Comparison of ENCODE assay signal across 15 cellular contexts in the genomic region with DNA sequence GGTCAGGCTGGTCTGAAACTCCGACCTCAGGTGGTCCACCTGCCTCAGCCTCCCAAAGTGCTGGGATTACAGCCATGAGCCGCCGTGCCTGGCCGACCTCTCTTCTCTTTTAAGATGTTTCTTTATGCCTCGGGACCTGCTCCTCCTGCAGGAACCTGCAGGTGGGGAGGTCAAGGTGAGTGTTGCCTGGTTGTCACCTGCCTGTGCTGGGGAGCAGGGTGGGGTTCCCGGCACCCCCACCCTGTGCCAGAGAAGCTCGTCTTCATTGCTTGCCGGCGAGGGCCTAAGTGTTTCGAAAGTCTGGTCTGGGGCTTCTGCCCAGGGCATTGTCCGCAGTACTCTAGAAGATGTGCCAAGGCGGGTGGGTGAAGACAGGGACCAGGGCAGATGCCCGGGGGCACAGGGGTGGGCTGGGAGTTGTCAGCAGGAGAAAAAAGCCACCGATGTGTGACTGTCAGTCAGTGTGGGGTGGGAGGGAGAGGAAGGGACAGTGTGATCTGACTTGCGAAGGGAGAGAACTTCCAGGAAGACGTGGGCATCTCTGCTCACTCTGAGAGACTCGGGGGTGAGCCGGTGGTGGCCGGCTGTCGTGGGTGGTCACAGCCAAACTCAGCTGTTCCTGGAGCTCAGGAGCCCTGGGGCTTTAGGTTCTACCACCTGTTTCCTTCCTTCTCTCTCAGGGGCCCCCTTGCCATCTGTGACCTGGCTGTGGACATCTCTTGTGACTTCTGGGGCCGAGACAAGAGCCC. TPM values are rescaled to one million over a fixed set of nuclear protein-coding genes. Genes with fewer than 3 reads are reported as not detected.
DNase-seq lines count a peak whose midpoint lies in the region; ATAC-seq, FAIRE-seq and TF ChIP-seq lines count a peak whose summit lies in the region.
"Had no signal": no experiment of that assay in that cellular context is flagged by ENCODE, and none has a peak within 500 bp of the region (broad histone marks: within the 10 kb centered on the region; RNA-seq: fewer than 3 reads in every experiment).

No MANE protein-coding gene starts in this region.

- H3K4me2 ChIP-seq in SK-N-SH: peak overlapping the region; percentile 5; the same call in 1 of the 2 replicates
- H3K4me2 ChIP-seq in H1 (ENCODE audit: insufficient read depth in 1 of 2, low read depth in 2 of 2, low read length in 2 of 2): no peak overlapping the region
- peak overlapping the region; percentile 36 for H3K4me2 ChIP-seq in mesenchymal stem cell (ENCODE audit: low read length, poor library complexity, severe bottlenecking)

- H3K4me3 ChIP-seq in SK-N-SH (ENCODE audit: low read depth in 2 of 2, low read length in 1 of 2): no peak overlapping the region
- no peak overlapping the region for H3K4me3 ChIP-seq in H1 (ENCODE audit: extremely low read depth in 1 of 4, insufficient read depth in 2 of 4, low read depth in 3 of 4, low read length in 4 of 4)
- peak overlapping the region in 1 of 2 experiments; percentile 7 for H3K4me3 ChIP-seq in mesenchymal stem cell (ENCODE audit: insufficient read depth in 1 of 2, low read depth in 1 of 2, low read length in 2 of 2)
- H3K4me3 ChIP-seq in thoracic aorta: peak overlapping the region; percentile 4

- TF ChIP-seq EP300 in SK-N-SH (IDR thresholded peaks at IDR 0.05; ENCODE audit: borderline replicate concordance in 1 of 2, low read depth in 1 of 2, low read length in 1 of 2) (no peak), H1 (IDR thresholded peaks at IDR 0.05; ENCODE audit: borderline replicate concordance in 1 of 2, low read depth in 2 of 2, low read length in 2 of 2) (no peak)

- peaks cover 6% of the 10 kb centered on the region for H3F3A ChIP-seq in SK-N-SH (replicated peaks; ENCODE audit: insufficient read depth)

- TF ChIP-seq POLR2A in H1 (IDR thresholded peaks at IDR 0.05; ENCODE audit: control extremely low read depth in 1 of 2, low read depth in 2 of 2, low read length in 2 of 2): no peak

- DNase-seq in SK-N-SH (no peak), H1 (ENCODE audit: low read depth in 1 of 2, low spot score in 2 of 2) (no peak), mesenchymal stem cell (no peak), thoracic aorta (ENCODE audit: low spot score) (no peak), cortex of kidney (lab: John Stamatoyannopoulos, UW) (no peak), NCI-H345 treated with DMSO at 0.1 percent for 48 hours (lab: John Stamatoyannopoulos, UW; ENCODE audit: unreplicated experiment) (no peak), endothelial cell (ENCODE audit: low spot score) (no peak)
- DNase-seq: NCI-H1092 treated with DMSO at 0.1 percent for 48 hours; NCI-H510A treated with DMSO at 0.1 percent for 48 hours; stimulated activated CD4-positive, alpha-beta T cell treated with anti-CD3 and anti-CD28 coated beads, Interleukin-4, amount 100 ng/mL, for 1 hour; stimulated activated naive CD4-positive, alpha-beta T cell had no signal

- no peak overlapping the region for H2AFZ ChIP-seq in SK-N-SH (ENCODE audit: low read depth)
- H2AFZ ChIP-seq in H1 (ENCODE audit: low read length): no peak overlapping the region
- no peak overlapping the region for H2AFZ ChIP-seq in mesenchymal stem cell (ENCODE audit: low read depth, low read length)

- H3K27ac ChIP-seq in SK-N-SH (ENCODE audit: low read depth in 2 of 2, low read length in 1 of 2) (peak overlapping the region in 1 of 2 experiments; percentile 86; a peak in 2 of 4 replicates), H1 (ENCODE audit: low read depth, low read length) (no peak overlapping the region), mesenchymal stem cell (ENCODE audit: low read length, poor library complexity, severe bottlenecking) (peak overlapping the region; percentile 21), thoracic aorta (peak overlapping the region; percentile 85 to 86)

- H3K27me3 Mint-ChIP-seq in endothelial cell (ENCODE audit: unreplicated experiment): peaks cover 2% of the 10 kb centered on the region
- H3K27me3 Mint-ChIP-seq: activated naive CD8-positive, alpha-beta T cell had no signal

- H3K27me3 ChIP-seq in SK-N-SH (ENCODE audit: insufficient read depth) (no peaks in the 10 kb centered on the region), H1 (replicated peaks in 1 of 4; ENCODE audit: control insufficient read depth in 3 of 4, extremely low read depth in 1 of 4, insufficient read depth in 3 of 4, low read length in 3 of 4) (no peaks in the 10 kb centered on the region), mesenchymal stem cell (ENCODE audit: control insufficient read depth in 1 of 2, insufficient read depth in 1 of 2, low read length in 2 of 2) (no peaks in the 10 kb centered on the region), thoracic aorta (replicated peaks; ENCODE audit: insufficient read depth) (no peaks in the 10 kb centered on the region)

- peaks cover 88% of the 10 kb centered on the region for H3K79me2 ChIP-seq in SK-N-SH (ENCODE audit: insufficient read depth)
- H3K79me2 ChIP-seq in H1 (ENCODE audit: control insufficient read depth in 1 of 2, insufficient read depth in 2 of 2, low read length in 2 of 2): no peaks in the 10 kb centered on the region

- H4K5ac ChIP-seq in H1 (ENCODE audit: insufficient read length, low read depth, low read length): no peak overlapping the region

- H2BK20ac ChIP-seq in H1 (ENCODE audit: low read length): no peak overlapping the region

- H4K20me1 ChIP-seq in SK-N-SH (ENCODE audit: insufficient read depth) (no peaks in the 10 kb centered on the region), H1 (replicated peaks in 1 of 2; ENCODE audit: control insufficient read depth in 1 of 2, insufficient read depth in 2 of 2, low read length in 2 of 2) (no peaks in the 10 kb centered on the region)

- no peak overlapping the region for H3K56ac ChIP-seq in H1 (replicated peaks; ENCODE audit: insufficient read length, low read depth, low read length)

- H3K27ac Mint-ChIP-seq in endothelial cell (ENCODE audit: unreplicated experiment): no peak overlapping the region
- H3K27ac Mint-ChIP-seq: activated naive CD8-positive, alpha-beta T cell; dendritic cell treated with granulocyte-macrophage colony-stimulating factor and Interleukin-4, amounts not matched to agents 40 ng/mL and 50 ng/mL, for 4 days had no signal

- H3K4me1 Mint-ChIP-seq in endothelial cell (ENCODE audit: unreplicated experiment): peaks cover 64% of the 10 kb centered on the region

- H3K9me3 Mint-ChIP-seq in endothelial cell (ENCODE audit: unreplicated experiment): peaks cover 8% of the 10 kb centered on the region
- H3K9me3 Mint-ChIP-seq: dendritic cell treated with granulocyte-macrophage colony-stimulating factor and Interleukin-4, amounts not matched to agents 40 ng/mL and 50 ng/mL, for 4 days had no signal

- no peak for TF ChIP-seq RAD21 in SK-N-SH (IDR thresholded peaks at IDR 0.05; ENCODE audit: low read length)
- no peak for TF ChIP-seq RAD21 in H1 (IDR thresholded peaks at IDR 0.05 in 1 of 2, conservative IDR thresholded peaks at IDR 0.05 in 1 of 2; ENCODE audit: low read depth in 2 of 2, low read length in 2 of 2)

- H3K18ac ChIP-seq in H1 (ENCODE audit: extremely low read depth, low read length) (no peak overlapping the region), mesenchymal stem cell (ENCODE audit: low read depth in 1 of 2, low read length in 2 of 2) (peak overlapping the region in 1 of 2 experiments; percentile 42)

- no peak overlapping the region for H2BK120ac ChIP-seq in H1 (replicated peaks; ENCODE audit: low read depth, low read length)
- H2BK120ac ChIP-seq in mesenchymal stem cell (ENCODE audit: low read depth, low read length): no peak overlapping the region

- no peak overlapping the region for H3K4me3 Mint-ChIP-seq in endothelial cell (ENCODE audit: unreplicated experiment)
- H3K4me3 Mint-ChIP-seq: activated naive CD8-positive, alpha-beta T cell; dendritic cell treated with granulocyte-macrophage colony-stimulating factor and Interleukin-4, amounts not matched to agents 40 ng/mL and 50 ng/mL, for 4 days had no signal

- H3K23me2 ChIP-seq in H1 (ENCODE audit: low read depth, low read length): no peaks in the 10 kb centered on the region

- H3K14ac ChIP-seq in H1 (ENCODE audit: insufficient read length): no peak overlapping the region
- no peak overlapping the region for H3K14ac ChIP-seq in mesenchymal stem cell (ENCODE audit: low read length in 2 of 2)

- peaks cover 29% of the 10 kb centered on the region for H3K36me3 Mint-ChIP-seq in endothelial cell (ENCODE audit: low read depth, unreplicated experiment)

- FAIRE-seq in H1 (lab: Jason Lieb, UNC): no peak
- FAIRE-seq: G401.6, GM19239 had no signal

- H2BK12ac ChIP-seq in H1 (ENCODE audit: low read depth, low read length) (no peak overlapping the region), mesenchymal stem cell (ENCODE audit: low read length in 2 of 2) (peak overlapping the region in 1 of 2 experiments; percentile 61)

- H3K23ac ChIP-seq in H1 (ENCODE audit: insufficient read length) (no peak overlapping the region), mesenchymal stem cell (ENCODE audit: low read length in 2 of 2) (no peak overlapping the region)

- WGBS in SK-N-SH (ENCODE audit: low lambda C conversion rate): 95% methylated on average over 15 of the region's 21 CpGs
- 88% methylated on average over 14 of the region's 21 CpGs; no CpG with 5 or more reads in 1 of the 2 experiments for WGBS in H1 (ENCODE audit: extremely low coverage in 1 of 2, insufficient coverage in 1 of 2, insufficient read length in 1 of 2, insufficient replicate concordance in 2 of 2, low coverage in 1 of 2, low lambda C conversion rate in 2 of 2, missing lambda C conversion rate in 1 of 2), 2 experiments
- 96% methylated on average over 21 of the region's 21 CpGs for WGBS in mesenchymal stem cell

- no peak overlapping the region for H2AK5ac ChIP-seq in H1 (ENCODE audit: low read depth, low read length)
- peak overlapping the region; percentile 36 for H2AK5ac ChIP-seq in mesenchymal stem cell (ENCODE audit: low read length, severe bottlenecking)

- H4K8ac ChIP-seq in H1 (ENCODE audit: extremely low read depth, insufficient read depth, low read length): peak overlapping the region; percentile 35; the same call in 1 of the 2 replicates
- peak overlapping the region; percentile 9 for H4K8ac ChIP-seq in mesenchymal stem cell (ENCODE audit: low read length)

- POLR2A ChIA-PET in SK-N-SH (lab: Yijun Ruan, JAX) (no interaction called here), H1 (lab: Charles Lee; ENCODE audit: partially characterized antibody) (interaction anchor here (1.0 to 1.3 kb wide), 2 partner anchors 11 to 14 kb away, joined by 3 to 4 read pairs; no protein-coding TSS in a partner anchor)

- H3K36me3 ChIP-seq in SK-N-SH (replicated peaks in 1 of 2; ENCODE audit: control insufficient read depth in 1 of 2, insufficient read depth in 2 of 2, low read length in 1 of 2) (peaks cover 4 to 22% of the 10 kb centered on the region in 2 experiments), H1 (ENCODE audit: control insufficient read depth in 2 of 4, insufficient read depth in 4 of 4, low read length in 3 of 4) (no peaks in the 10 kb centered on the region), mesenchymal stem cell (ENCODE audit: control insufficient read depth in 1 of 2, insufficient read depth in 2 of 2, low read depth in 1 of 2, low read length in 2 of 2) (peaks cover 47 to 53% of the 10 kb centered on the region in 2 experiments), thoracic aorta (no peaks in the 10 kb centered on the region)

- H3K4me1 ChIP-seq in SK-N-SH (ENCODE audit: control insufficient read depth in 1 of 2, insufficient read depth in 2 of 2, low read depth in 1 of 2, low read length in 1 of 2) (peaks cover 2 to 28% of the 10 kb centered on the region in 2 experiments; a peak in 3 of 4 replicates), H1 (replicated peaks in 1 of 4; ENCODE audit: control insufficient read depth in 3 of 4, insufficient read depth in 4 of 4, low read length in 3 of 4) (peaks cover 0 to 4% (median 0%) of the 10 kb centered on the region in 4 experiments; a peak in 2 of 7 replicates), mesenchymal stem cell (ENCODE audit: control insufficient read depth, insufficient read depth, low read depth, low read length) (peaks cover 51% of the 10 kb centered on the region), thoracic aorta (ENCODE audit: control insufficient read depth in 1 of 2, low read depth in 2 of 2) (peaks cover 5 to 32% of the 10 kb centered on the region in 2 donors)

- H3K9me2 ChIP-seq in SK-N-SH: no peaks in the 10 kb centered on the region

- H2BK5ac ChIP-seq in H1 (ENCODE audit: low read depth, low read length) (no peak overlapping the region), mesenchymal stem cell (ENCODE audit: low read depth, low read length, poor library complexity, severe bottlenecking) (no peak overlapping the region)

- CTCF ChIA-PET in SK-N-SH (lab: Yijun Ruan, JAX) (interaction anchor here (1.0 kb wide), 1 partner anchor 19 kb away, joined by 3 read pairs; no protein-coding TSS in a partner anchor), H1 (lab: Charles Lee; ENCODE audit: partially characterized antibody) (interaction anchor here (0.9 to 3.0 kb wide), 5 partner anchors 9 to 116 kb away, joined by 3 to 22 read pairs (median 3); no protein-coding TSS in a partner anchor)

- no peak overlapping the region for H2BK15ac ChIP-seq in H1 (ENCODE audit: low read length)
- H2BK15ac ChIP-seq in mesenchymal stem cell (ENCODE audit: low read depth, poor library complexity, severe bottlenecking): peak overlapping the region; percentile 44

- no peak overlapping the region for H3K9ac ChIP-seq in SK-N-SH
- H3K9ac ChIP-seq in H1 (replicated peaks in 1 of 4; ENCODE audit: extremely low read depth in 1 of 4, low read depth in 3 of 4, low read length in 3 of 4): no peak overlapping the region
- H3K9ac ChIP-seq in mesenchymal stem cell (ENCODE audit: low read length): no peak overlapping the region

- no peak for ATAC-seq in thoracic aorta (ENCODE audit: insufficient number of reproducible peaks, low FRiP score, low read depth)

- H3K9me3 ChIP-seq in SK-N-SH: no peaks in the 10 kb centered on the region
- H3K9me3 ChIP-seq in H1 (ENCODE audit: insufficient read depth in 2 of 2, low read depth in 1 of 2, low read length in 1 of 2): no peaks in the 10 kb centered on the region
- no peaks in the 10 kb centered on the region for H3K9me3 ChIP-seq in mesenchymal stem cell (ENCODE audit: control insufficient read depth, low read length)
- H3K9me3 ChIP-seq in thoracic aorta: no peaks in the 10 kb centered on the region

- H3K4ac ChIP-seq in H1 (replicated peaks; ENCODE audit: insufficient read length, low read depth, low read length) (no peak overlapping the region), mesenchymal stem cell (ENCODE audit: low read depth in 1 of 2, low read length in 2 of 2) (peak overlapping the region in 1 of 2 experiments; percentile 58)

- TF ChIP-seq CTCF in SK-N-SH (IDR thresholded peaks at IDR 0.05) (no peak), H1 (IDR thresholded peaks at IDR 0.05; ENCODE audit: control extremely low read depth in 1 of 3, insufficient read depth in 1 of 3, low read depth in 1 of 3, low read length in 3 of 3) (no peak), thoracic aorta (IDR thresholded peaks at IDR 0.05) (no peak), endothelial cell (IDR thresholded peaks at IDR 0.05; ENCODE audit: unreplicated experiment) (no peak)

- no peak overlapping the region for H4K91ac ChIP-seq in H1 (replicated peaks; ENCODE audit: insufficient read length, low read length)
- no peak overlapping the region for H4K91ac ChIP-seq in mesenchymal stem cell (ENCODE audit: low read length)

- H3K79me1 ChIP-seq in H1 (ENCODE audit: low read depth, low read length) (peaks cover 2% of the 10 kb centered on the region), mesenchymal stem cell (replicated peaks; ENCODE audit: low read length, poor library complexity, severe bottlenecking) (peaks cover 16% of the 10 kb centered on the region)

RNA-seq across cellular contexts. Expression of a gene that starts 36.1 kb away (rescaled TPM):
- polyA plus RNA-seq in SK-N-SH (2012; rRNA removed): 35.3 and 40.0 TPM in 2 replicates
- 28.3 and 33.0 TPM in 2 replicates for polyA plus RNA-seq in SK-N-SH (2012; cell fraction: cytosol; rRNA removed)
- 56.9 and 66.8 TPM in 2 replicates for polyA plus RNA-seq in SK-N-SH (2012; cell fraction: nucleus; rRNA removed)
- 13.5 and 13.9 TPM in 2 replicates for total RNA-seq in H1 (2021; fragmentation: NEBNext Ultra II Directional; extraction: Animal tissue kit (Norgen Biotek cat#: 25700))
- polyA plus RNA-seq in H1 (2011; rRNA removed): 3.7 TPM in 2 replicates
- polyA plus RNA-seq in H1 (2011; cell fraction: cytosol; rRNA removed): 3.4 TPM
- polyA plus RNA-seq in H1 (2011; cell fraction: nucleus; rRNA removed): 8.0 TPM
- polyA plus RNA-seq in H1 (2012, experiment 1 of 2): 4.8 to 6.4 TPM (median 5.5 TPM) in 4 replicates
- polyA plus RNA-seq in H1 (2012, experiment 2 of 2): 2.3 TPM
- polyA plus RNA-seq in H1 (2013, experiment 1 of 2): 6.1 TPM
- polyA plus RNA-seq in H1 (2013, experiment 2 of 2): 5.8 TPM
- polyA minus RNA-seq in H1 (2011; rRNA and poly(A)+ RNA removed): 8.9 and 9.5 TPM in 2 replicates
- polyA minus RNA-seq in H1 (2011; cell fraction: cytosol; rRNA and poly(A)+ RNA removed): 5.3 TPM
- 6.2 TPM for polyA minus RNA-seq in H1 (2011; cell fraction: nucleus; rRNA and poly(A)+ RNA removed)
- polyA plus RNA-seq in mesenchymal stem cell (2013, experiment 1 of 2): 14.0 TPM
- polyA plus RNA-seq in mesenchymal stem cell (2013, experiment 2 of 2): 12.9 TPM
- total RNA-seq in thoracic aorta: 10 to 100 TPM; 30.6 to 48.5 TPM
- 33.7 TPM for total RNA-seq in endothelial cell (ENCODE audit: unreplicated experiment)

Comparison
In these comparisons a context has a peak if more than half of its experiments do, and no peak if none do; other contexts are left out.
1. H3K4me2 ChIP-seq: peak in SK-N-SH (single experiment) and mesenchymal stem cell (single experiment); none in H1 (0 of 2).